ENCODE assay signal across 11 cellular contexts in genomic region chr7:106358103-106358663, GRCh38.
A peak's percentile ranks its signal among the peaks of the same experiment; 100 is the strongest.
DNase-seq lines count a peak whose midpoint lies in the region; ATAC-seq and TF ChIP-seq lines count a peak whose summit lies in the region.
"Had no signal": no experiment of that assay in that cellular context is flagged by ENCODE, and none has a peak within 500 bp of the region (broad histone marks: within the 10 kb centered on the region; RNA-seq: fewer than 3 reads in every experiment).

No MANE protein-coding gene starts in this region.

- peak; percentile 84 for ATAC-seq in activated naive CD8-positive, alpha-beta T cell treated with anti-CD3 and anti-CD28 coated beads, Interleukin-2, amount 50 U/mL, for 24 hours
- peak; percentile 88 for ATAC-seq in HG03064 (IDR thresholded peaks at IDR 0.05; ENCODE audit: low read depth, unreplicated experiment)
- ATAC-seq in body of pancreas, result peak; percentile 96
- no peak for ATAC-seq in GM18519 (IDR thresholded peaks at IDR 0.05; ENCODE audit: low FRiP score, unreplicated experiment)

- no peak for TF ChIP-seq POLR2A in body of pancreas (IDR thresholded peaks at IDR 0.05)
- TF ChIP-seq POLR2A in tibial nerve (IDR thresholded peaks at IDR 0.05), result no peak

- H3K9me3 ChIP-seq in body of pancreas (no peaks in the 10 kb centered on the region), tibial nerve (peaks cover 0 to 6% (median 0%) of the 10 kb centered on the region in 4 donors), HAP-1 (no peaks in the 10 kb centered on the region)

- in situ Hi-C loops in HAP-1 (cut with MboI; ENCODE audit: low sequenced_read_pairs), result no loop called here

- no peak for DNase-seq in activated naive CD8-positive, alpha-beta T cell treated with anti-CD3 and anti-CD28 coated beads, Interleukin-2, amount 50 U/mL, for 24 hours
- no peak for DNase-seq in activated naive CD8-positive, alpha-beta T cell treated with anti-CD3 and anti-CD28 coated beads for 36 hours
- DNase-seq in body of pancreas (peak in 1 of 4 donors; percentile 20), tibial nerve (ENCODE audit: low spot score in 2 of 2) (no peak), HAP-1 (ENCODE audit: low spot score in 2 of 2) (no peak)
- DNase-seq: activated effector memory CD4-positive, alpha-beta T cell treated with anti-CD3 and anti-CD28 coated beads, Interleukin-2, amount 50 U/mL, for 16 hours; NCI-H187 treated with DMSO at 0.1 percent for 48 hours; T-helper 1 cell had no signal

- 14 to 24% methylated on average over 2 of the region's 2 CpGs for WGBS in body of pancreas, 2 donors
- WGBS in tibial nerve, 2 donors, result 44 to 48% methylated on average over 2 of the region's 2 CpGs

- TF ChIP-seq CTCF in body of pancreas (IDR thresholded peaks at IDR 0.05) (no peak), tibial nerve (IDR thresholded peaks at IDR 0.05) (no peak)

- H3K4me3 Mint-ChIP-seq in activated naive CD8-positive, alpha-beta T cell treated with anti-CD3 and anti-CD28 coated beads, Interleukin-2, amount 50 U/mL, for 24 hours, result no peak overlapping the region
- no peak overlapping the region for H3K4me3 Mint-ChIP-seq in activated naive CD8-positive, alpha-beta T cell treated with anti-CD3 and anti-CD28 coated beads for 36 hours
- no peak overlapping the region for H3K4me3 Mint-ChIP-seq in stimulated activated naive CD8-positive, alpha-beta T cell treated with anti-CD3 and anti-CD28 coated beads, Interleukin-15, Interleukin-2, amounts not matched to agents 100 ng/mL and 50 ng/mL, for 24 hours

- H3K36me3 ChIP-seq in body of pancreas (replicated peaks in 1 of 2; ENCODE audit: insufficient read depth in 1 of 2, low read depth in 2 of 2) (no peaks in the 10 kb centered on the region), tibial nerve (no peaks in the 10 kb centered on the region), HAP-1 (replicated peaks) (no peaks in the 10 kb centered on the region)

- peaks cover 13% of the 10 kb centered on the region for H3K4me1 ChIP-seq in body of pancreas
- H3K4me1 ChIP-seq in tibial nerve, result no peaks in the 10 kb centered on the region
- no peaks in the 10 kb centered on the region for H3K4me1 ChIP-seq in HAP-1

- H3K27ac Mint-ChIP-seq in activated naive CD8-positive, alpha-beta T cell treated with anti-CD3 and anti-CD28 coated beads, Interleukin-2, amount 50 U/mL, for 24 hours, result no peak overlapping the region
- H3K27ac Mint-ChIP-seq in activated naive CD8-positive, alpha-beta T cell treated with anti-CD3 and anti-CD28 coated beads for 36 hours, result no peak overlapping the region
- H3K27ac Mint-ChIP-seq in stimulated activated naive CD8-positive, alpha-beta T cell treated with anti-CD3 and anti-CD28 coated beads, Interleukin-15, Interleukin-2, amounts not matched to agents 100 ng/mL and 50 ng/mL, for 24 hours, result peak overlapping the region; percentile 17

- no peaks in the 10 kb centered on the region for H3K27me3 ChIP-seq in body of pancreas
- H3K27me3 ChIP-seq in tibial nerve, result no peaks in the 10 kb centered on the region
- no peaks in the 10 kb centered on the region for H3K27me3 ChIP-seq in HAP-1 (ENCODE audit: low read depth)

- TF ChIP-seq EP300 in tibial nerve (IDR thresholded peaks at IDR 0.05), result no peak

- H3K4me1 Mint-ChIP-seq in activated naive CD8-positive, alpha-beta T cell treated with anti-CD3 and anti-CD28 coated beads, Interleukin-2, amount 50 U/mL, for 24 hours, result peaks cover 21% of the 10 kb centered on the region
- H3K4me1 Mint-ChIP-seq in activated naive CD8-positive, alpha-beta T cell treated with anti-CD3 and anti-CD28 coated beads for 36 hours, result peaks cover 9% of the 10 kb centered on the region
- peaks cover 20% of the 10 kb centered on the region for H3K4me1 Mint-ChIP-seq in stimulated activated naive CD8-positive, alpha-beta T cell treated with anti-CD3 and anti-CD28 coated beads, Interleukin-15, Interleukin-2, amounts not matched to agents 100 ng/mL and 50 ng/mL, for 24 hours (ENCODE audit: low read depth)

- H3K27ac ChIP-seq in body of pancreas (peak overlapping the region; percentile 12 to 78 (median 68)), tibial nerve (peak overlapping the region in 1 of 4 donors; percentile 26)

- H3K9me3 Mint-ChIP-seq in activated naive CD8-positive, alpha-beta T cell treated with anti-CD3 and anti-CD28 coated beads, Interleukin-2, amount 50 U/mL, for 24 hours, result peaks cover 33% of the 10 kb centered on the region
- peaks cover 20% of the 10 kb centered on the region for H3K9me3 Mint-ChIP-seq in activated naive CD8-positive, alpha-beta T cell treated with anti-CD3 and anti-CD28 coated beads for 36 hours
- peaks cover 17% of the 10 kb centered on the region for H3K9me3 Mint-ChIP-seq in stimulated activated naive CD8-positive, alpha-beta T cell treated with anti-CD3 and anti-CD28 coated beads, Interleukin-15, Interleukin-2, amounts not matched to agents 100 ng/mL and 50 ng/mL, for 24 hours

- H3K4me3 ChIP-seq in body of pancreas, result no peak overlapping the region
- no peak overlapping the region for H3K4me3 ChIP-seq in tibial nerve
- no peak overlapping the region for H3K4me3 ChIP-seq in HAP-1

- peaks cover 66% of the 10 kb centered on the region for H3K27me3 Mint-ChIP-seq in activated naive CD8-positive, alpha-beta T cell treated with anti-CD3 and anti-CD28 coated beads, Interleukin-2, amount 50 U/mL, for 24 hours
- H3K27me3 Mint-ChIP-seq in activated naive CD8-positive, alpha-beta T cell treated with anti-CD3 and anti-CD28 coated beads for 36 hours, result peaks cover 83% of the 10 kb centered on the region
- H3K27me3 Mint-ChIP-seq in stimulated activated naive CD8-positive, alpha-beta T cell treated with anti-CD3 and anti-CD28 coated beads, Interleukin-15, Interleukin-2, amounts not matched to agents 100 ng/mL and 50 ng/mL, for 24 hours, result peaks cover 71% of the 10 kb centered on the region

- intact Hi-C loops in body of pancreas (cut with DNase I), result no loop called here

- H3K36me3 Mint-ChIP-seq in activated naive CD8-positive, alpha-beta T cell treated with anti-CD3 and anti-CD28 coated beads, Interleukin-2, amount 50 U/mL, for 24 hours (ENCODE audit: low read depth), result peaks cover 9% of the 10 kb centered on the region
- peaks cover 9% of the 10 kb centered on the region for H3K36me3 Mint-ChIP-seq in activated naive CD8-positive, alpha-beta T cell treated with anti-CD3 and anti-CD28 coated beads for 36 hours
- H3K36me3 Mint-ChIP-seq in stimulated activated naive CD8-positive, alpha-beta T cell treated with anti-CD3 and anti-CD28 coated beads, Interleukin-15, Interleukin-2, amounts not matched to agents 100 ng/mL and 50 ng/mL, for 24 hours (ENCODE audit: low read depth), result no peaks in the 10 kb centered on the region
